17 cellular contexts compared by ENCODE assay signal in genomic region chr17:46057366-46057765, GRCh38. TPM values are rescaled to one million over a fixed set of nuclear protein-coding genes. Genes with fewer than 3 reads are reported as not detected.
DNase-seq lines count a peak whose midpoint lies in the region; ATAC-seq and TF ChIP-seq lines count a peak whose summit lies in the region.
"Had no signal": no experiment of that assay in that cellular context is flagged by ENCODE, and none has a peak within 500 bp of the region (broad histone marks: within the 10 kb centered on the region; RNA-seq: fewer than 3 reads in every experiment).

No MANE protein-coding gene starts in this region.

- H3K9me3 Mint-ChIP-seq in activated CD4-positive, alpha-beta T cell treated with anti-CD3 and anti-CD28 coated beads for 36 hours (ENCODE audit: low read depth), result no peaks in the 10 kb centered on the region
- H3K9me3 Mint-ChIP-seq in activated T-helper 17 cell treated with anti-CD3 and anti-CD28 coated beads, Interleukin-2, amount 50 U/mL, for 72 hours, result no peaks in the 10 kb centered on the region

- no peaks in the 10 kb centered on the region for H3K9me3 ChIP-seq in subcutaneous abdominal adipose tissue (ENCODE audit: control insufficient read depth in 5 of 5, low read length in 5 of 5)
- H3K9me3 ChIP-seq: MG63 had no signal

- peak overlapping the region; percentile 38 for H3K27ac ChIP-seq in foreskin keratinocyte
- H3K27ac ChIP-seq in subcutaneous abdominal adipose tissue (ENCODE audit: low read depth, low read length), result peak overlapping the region; percentile 49

- H3K4me3 Mint-ChIP-seq in activated CD4-positive, alpha-beta T cell treated with anti-CD3 and anti-CD28 coated beads for 36 hours, result no peak overlapping the region
- H3K4me3 Mint-ChIP-seq in activated T-helper 17 cell treated with anti-CD3 and anti-CD28 coated beads, Interleukin-2, amount 50 U/mL, for 72 hours, result no peak overlapping the region

- H3K9ac ChIP-seq in subcutaneous abdominal adipose tissue (ENCODE audit: low read length in 5 of 5), result no peak overlapping the region

- H3K4me1 ChIP-seq in foreskin keratinocyte, result peaks cover 14% of the 10 kb centered on the region
- H3K4me1 ChIP-seq in subcutaneous abdominal adipose tissue (ENCODE audit: control insufficient read depth in 5 of 5, insufficient read depth in 5 of 5, low read length in 5 of 5), result peaks cover 0 to 25% (median 5%) of the 10 kb centered on the region in 5 donors

- CTCF ChIA-PET in activated CD4-positive, alpha-beta T cell treated with anti-CD3 and anti-CD28 coated beads for 36 hours (lab: Charles Lee), result interaction anchor here (0.8 to 4.4 kb wide), 9 partner anchors 10 to 136 kb away, joined by 3 to 25 read pairs (median 3); partner anchors contain the start of gene KANSL1

- ATAC-seq in activated CD4-positive, alpha-beta T cell treated with anti-CD3 and anti-CD28 coated beads for 36 hours, result no peak
- no peak for ATAC-seq in activated T-helper 17 cell treated with anti-CD3 and anti-CD28 coated beads, Interleukin-2, amount 50 U/mL, for 72 hours (replicated peaks)
- ATAC-seq in foreskin keratinocyte, result no peak

- H3K36me3 Mint-ChIP-seq in activated CD4-positive, alpha-beta T cell treated with anti-CD3 and anti-CD28 coated beads for 36 hours (ENCODE audit: low read depth), result peaks cover 25% of the 10 kb centered on the region
- H3K36me3 Mint-ChIP-seq in activated T-helper 17 cell treated with anti-CD3 and anti-CD28 coated beads, Interleukin-2, amount 50 U/mL, for 72 hours (ENCODE audit: low read depth), result peaks cover 81% of the 10 kb centered on the region

- H3K27ac Mint-ChIP-seq in activated CD4-positive, alpha-beta T cell treated with anti-CD3 and anti-CD28 coated beads for 36 hours, result peak overlapping the region; percentile 24
- H3K27ac Mint-ChIP-seq in activated T-helper 17 cell treated with anti-CD3 and anti-CD28 coated beads, Interleukin-2, amount 50 U/mL, for 72 hours, result peak overlapping the region; percentile 65

- peaks cover 39% of the 10 kb centered on the region for H3K4me1 Mint-ChIP-seq in activated CD4-positive, alpha-beta T cell treated with anti-CD3 and anti-CD28 coated beads for 36 hours
- H3K4me1 Mint-ChIP-seq in activated T-helper 17 cell treated with anti-CD3 and anti-CD28 coated beads, Interleukin-2, amount 50 U/mL, for 72 hours, result peaks cover 28% of the 10 kb centered on the region

- DNase-seq in activated CD4-positive, alpha-beta T cell treated with anti-CD3 and anti-CD28 coated beads for 36 hours, result no peak
- no peak for DNase-seq in activated CD4-positive, alpha-beta T cell treated with anti-CD3 and anti-CD28 coated beads, Interleukin-2, amount 50 U/mL, for 1 hour
- DNase-seq in foreskin keratinocyte, result no peak
- DNase-seq in SK-N-DZ (ENCODE audit: low spot score), result no peak
- no peak for DNase-seq in mucosa of gallbladder (ENCODE audit: low spot score)
- DNase-seq in NCI-H446 treated with DMSO at 0.1 percent for 48 hours (lab: John Stamatoyannopoulos, UW), result no peak
- DNase-seq: activated CD4-positive, CD25-positive, alpha-beta regulatory T cell treated with anti-CD3 and anti-CD28 coated beads, Interleukin-2, amount 50 U/mL, for 72 hours; head of caudate nucleus; kidney; MG63; NCI-H187 treated with DMSO at 0.1 percent for 48 hours had no signal

- no peaks in the 10 kb centered on the region for H3K27me3 Mint-ChIP-seq in activated CD4-positive, alpha-beta T cell treated with anti-CD3 and anti-CD28 coated beads for 36 hours
- no peaks in the 10 kb centered on the region for H3K27me3 Mint-ChIP-seq in activated T-helper 17 cell treated with anti-CD3 and anti-CD28 coated beads, Interleukin-2, amount 50 U/mL, for 72 hours

- no peak for TF ChIP-seq CTCF in foreskin keratinocyte (conservative IDR thresholded peaks at IDR 0.05)

- intact Hi-C loops in activated CD4-positive, alpha-beta T cell treated with anti-CD3 and anti-CD28 coated beads for 36 hours (cut with DNase I, micrococcal nuclease), result loop anchor here in 1 of 2 experiments (5.0 kb wide), 1 partner anchor 45 kb away; no protein-coding TSS in a partner anchor

- POLR2A ChIA-PET in activated CD4-positive, alpha-beta T cell treated with anti-CD3 and anti-CD28 coated beads for 36 hours (lab: Charles Lee), result interaction anchor here (1.7 kb wide), 1 partner anchor 127 kb away, joined by 6 read pairs; no protein-coding TSS in a partner anchor

- peaks cover 0 to 7% (median 3%) of the 10 kb centered on the region in 5 donors for H3K36me3 ChIP-seq in subcutaneous abdominal adipose tissue (ENCODE audit: control insufficient read depth in 5 of 5, insufficient read depth in 5 of 5, low read length in 5 of 5)

- no peaks in the 10 kb centered on the region for H3K27me3 ChIP-seq in foreskin keratinocyte
- H3K27me3 ChIP-seq in subcutaneous abdominal adipose tissue (ENCODE audit: control insufficient read depth in 5 of 5, insufficient read depth in 4 of 5, low read length in 5 of 5), result no peaks in the 10 kb centered on the region
- H3K27me3 ChIP-seq: MG63 had no signal

- no peak overlapping the region for H3K4me3 ChIP-seq in subcutaneous abdominal adipose tissue (ENCODE audit: low read depth in 1 of 5, low read length in 5 of 5)
- H3K4me3 ChIP-seq: MG63 had no signal

RNA-seq across cellular contexts. Expression of gene STH, which starts 58.3 kb away (rescaled TPM):
- not detected for total RNA-seq in activated CD4-positive, alpha-beta T cell treated with anti-CD3 and anti-CD28 coated beads for 36 hours
- total RNA-seq in activated T-helper 17 cell treated with anti-CD3 and anti-CD28 coated beads, Interleukin-2, amount 50 U/mL, for 72 hours, result not detected
- total RNA-seq in foreskin keratinocyte (not detected in 2 replicates), mucosa of gallbladder (not detected)
- polyA plus RNA-seq in foreskin keratinocyte, result not detected in 2 replicates
- 1.5 TPM in 1 of 2 replicates, not detected in the other for polyA plus RNA-seq in SK-N-DZ (2014; cell fraction: cytosol; rRNA removed)
- 2.5 and 5.3 TPM in 2 replicates for polyA plus RNA-seq in SK-N-DZ (2014; cell fraction: nucleus; rRNA removed)
- total RNA-seq: A172, chondrocyte, G401, kidney, osteoblast had no signal
